17 cellular contexts compared by ENCODE assay signal in genomic region chr2:207394203-207394741, GRCh38.
DNase-seq lines count a peak whose midpoint lies in the region; ATAC-seq and TF ChIP-seq lines count a peak whose summit lies in the region.
"Had no signal": no experiment of that assay in that cellular context is flagged by ENCODE, and none has a peak within 500 bp of the region (broad histone marks: within the 10 kb centered on the region; RNA-seq: fewer than 3 reads in every experiment).

No MANE protein-coding gene starts in this region.

- no peak overlapping the region for H3K4me3 ChIP-seq in AG10803 (ENCODE audit: low read length)
- no peak overlapping the region for H3K4me3 ChIP-seq in IMR-90 (ENCODE audit: insufficient read depth, low read depth, low read length)
- H3K4me3 ChIP-seq in endodermal cell (ENCODE audit: low read length) = no peak overlapping the region
- H3K4me3 ChIP-seq in CD4-positive, alpha-beta memory T cell (ENCODE audit: low read length in 2 of 2) = no peak overlapping the region
- H3K4me3 ChIP-seq: BLaER1, hepatocyte, lower lobe of right lung had no signal

- ATAC-seq in IMR-90 (ENCODE audit: low read depth) = peak; percentile 43
- no peak for ATAC-seq in HG02870 (IDR thresholded peaks at IDR 0.05; ENCODE audit: unreplicated experiment)
- ATAC-seq: lower lobe of right lung had no signal

- peak; percentile 84; the same call in 1 of the 2 replicates for TF ChIP-seq POLR2A in IMR-90 (IDR thresholded peaks at IDR 0.05; ENCODE audit: low read depth, low read length)

- peaks cover 10% of the 10 kb centered on the region for H3K4me1 ChIP-seq in IMR-90 (ENCODE audit: control insufficient read depth, insufficient read depth, low read length)
- H3K4me1 ChIP-seq in endodermal cell (ENCODE audit: control insufficient read depth, insufficient read depth, low read length) = no peaks in the 10 kb centered on the region
- no peaks in the 10 kb centered on the region for H3K4me1 ChIP-seq in CD4-positive, alpha-beta memory T cell (ENCODE audit: insufficient read depth, low read length)
- H3K4me1 ChIP-seq: BLaER1, lower lobe of right lung had no signal

- H3K9ac ChIP-seq in IMR-90 (ENCODE audit: low read depth, low read length) (peak overlapping the region; percentile 78), endodermal cell (ENCODE audit: extremely low read depth, low read length, poor library complexity, severe bottlenecking) (no peak overlapping the region)
- H3K9ac ChIP-seq: BLaER1, parathyroid adenoma had no signal

- H4K20me1 ChIP-seq in IMR-90 (ENCODE audit: insufficient read depth, low read length) = no peaks in the 10 kb centered on the region
- H4K20me1 ChIP-seq: BLaER1 had no signal

- peaks cover 6% of the 10 kb centered on the region for H3K9me1 ChIP-seq in IMR-90 (ENCODE audit: insufficient read depth, low read length)

- in situ Hi-C loops in IMR-90 (cut with MboI; ENCODE audit: low sequenced_read_pairs) = no loop called here

- H3K36me3 Mint-ChIP-seq in brain = no peaks in the 10 kb centered on the region
- H3K36me3 Mint-ChIP-seq in mesothelial cell of epicardium = no peaks in the 10 kb centered on the region
- no peaks in the 10 kb centered on the region for H3K36me3 Mint-ChIP-seq in endodermal cell (ENCODE audit: low read depth)
- no peaks in the 10 kb centered on the region for H3K36me3 Mint-ChIP-seq in CD4-positive, alpha-beta memory T cell

- H2BK20ac ChIP-seq in IMR-90 (ENCODE audit: low read depth, low read length) = peak overlapping the region; percentile 100

- peak overlapping the region in 3 of 5 experiments; percentile 4 to 19 (median 13) for H3K27ac Mint-ChIP-seq in brain
- peak overlapping the region; percentile 41 for H3K27ac Mint-ChIP-seq in mesothelial cell of epicardium
- H3K27ac Mint-ChIP-seq in endodermal cell = no peak overlapping the region
- peak overlapping the region in 1 of 7 donors; percentile 58 for H3K27ac Mint-ChIP-seq in CD4-positive, alpha-beta memory T cell

- CTCF ChIA-PET in IMR-90 (lab: Yijun Ruan, JAX) = no interaction called here
- CTCF ChIA-PET in CD4-positive, alpha-beta memory T cell (lab: Charles Lee; ENCODE audit: partially characterized antibody) = no interaction called here

- no peaks in the 10 kb centered on the region for H3K27me3 ChIP-seq in IMR-90 (ENCODE audit: control insufficient read depth, insufficient read depth, low read length)
- no peaks in the 10 kb centered on the region for H3K27me3 ChIP-seq in endodermal cell (ENCODE audit: control insufficient read depth, insufficient read depth, low read length, poor library complexity, severe bottlenecking)
- H3K27me3 ChIP-seq in CD4-positive, alpha-beta memory T cell (ENCODE audit: insufficient read depth, low read length) = no peaks in the 10 kb centered on the region
- H3K27me3 ChIP-seq: BLaER1, hepatocyte had no signal

- DNase-seq in AG10803 (ENCODE audit: low read depth) = peak; percentile 46
- peak; percentile 66 for DNase-seq in IMR-90
- no peak for DNase-seq in mesothelial cell of epicardium (ENCODE audit: low spot score in 2 of 2, unreplicated experiment in 2 of 2)
- DNase-seq in endodermal cell = no peak
- DNase-seq in GM10266 (ENCODE audit: extremely low spot score) = no peak
- no peak for DNase-seq in CD4-positive, alpha-beta memory T cell
- DNase-seq: activated T-cell treated with anti-CD3 and anti-CD28 coated beads, Interleukin-2, amount 50 U/mL, for 4 hours; anterior cingulate cortex; GF-D8; lower lobe of right lung; NCI-H510A treated with DMSO at 0.1 percent for 48 hours; SHP77 had no signal

- H2AFZ ChIP-seq in IMR-90 (replicated peaks; ENCODE audit: low read length, poor library complexity) = peak overlapping the region; percentile 87
- H2AFZ ChIP-seq: hepatocyte, parathyroid adenoma had no signal

- H3K79me1 ChIP-seq in IMR-90 (ENCODE audit: low read depth in 1 of 2, low read length in 2 of 2) = no peaks in the 10 kb centered on the region

- POLR2A ChIA-PET in IMR-90 (lab: Charles Lee; ENCODE audit: unreplicated experiment) = no interaction called here
- POLR2A ChIA-PET in CD4-positive, alpha-beta memory T cell (lab: Charles Lee; ENCODE audit: partially characterized antibody) = no interaction called here

- H2BK15ac ChIP-seq in IMR-90 (ENCODE audit: low read depth, low read length) = peak overlapping the region; percentile 91

- H3K23ac ChIP-seq in IMR-90 (ENCODE audit: low read depth, low read length) = peak overlapping the region; percentile 100

- H3K9me3 ChIP-seq in IMR-90 (ENCODE audit: control insufficient read depth, insufficient read depth, low read length) (peaks cover 3% of the 10 kb centered on the region; the same call in 1 of the 2 replicates), endodermal cell (ENCODE audit: control insufficient read depth, low read length) (no peaks in the 10 kb centered on the region)
- no peaks in the 10 kb centered on the region for H3K9me3 ChIP-seq in CD4-positive, alpha-beta memory T cell (ENCODE audit: control insufficient read depth in 1 of 2, low read length in 2 of 2)
- H3K9me3 ChIP-seq: BLaER1, lower lobe of right lung had no signal

- 0% methylated on average over 1 of the region's 3 CpGs; no CpG with 5 or more reads in 1 of the 2 experiments for WGBS in IMR-90 (ENCODE audit: extremely low coverage in 2 of 2, insufficient read length in 1 of 2), 2 experiments
- 84 to 100% methylated on average over 1 to 3 of the region's 3 CpGs for WGBS in endodermal cell (ENCODE audit: insufficient coverage in 1 of 2, insufficient read length in 1 of 2), 2 experiments

- peak overlapping the region; percentile 8; the same call in 1 of the 2 replicates for H3K4me2 ChIP-seq in IMR-90 (ENCODE audit: low read depth, low read length)
- H3K4me2 ChIP-seq: BLaER1, hepatocyte had no signal

- H2BK5ac ChIP-seq in IMR-90 (ENCODE audit: low read depth, low read length, poor library complexity, severe bottlenecking) = peak overlapping the region; percentile 100

- peak overlapping the region; percentile 99 for H2AK5ac ChIP-seq in IMR-90 (ENCODE audit: low read depth, low read length)

- peak overlapping the region; percentile 94 for H3K18ac ChIP-seq in IMR-90 (ENCODE audit: low read depth, low read length)

- H3K36me3 ChIP-seq in IMR-90 (ENCODE audit: control insufficient read depth, insufficient read depth, low read length) (no peaks in the 10 kb centered on the region), endodermal cell (ENCODE audit: control insufficient read depth, insufficient read depth, low read length) (no peaks in the 10 kb centered on the region)
- no peaks in the 10 kb centered on the region for H3K36me3 ChIP-seq in CD4-positive, alpha-beta memory T cell (ENCODE audit: insufficient read depth, low read length)
- H3K36me3 ChIP-seq: BLaER1, lower lobe of right lung had no signal

- peak overlapping the region; percentile 96 for H4K5ac ChIP-seq in IMR-90 (ENCODE audit: low read depth, low read length)

- dilution Hi-C loops in IMR-90 (cut with HindIII; ENCODE audit: low sequenced_read_pairs, unreplicated experiment) = no loop called here

- H2AK9ac ChIP-seq in IMR-90 (replicated peaks; ENCODE audit: low read depth, low read length, poor library complexity) = peak overlapping the region; percentile 97

- no peak for TF ChIP-seq CTCF in AG10803 (conservative IDR thresholded peaks at IDR 0.05; ENCODE audit: low read length)
- no peak for TF ChIP-seq CTCF in IMR-90 (conservative IDR thresholded peaks at IDR 0.05; ENCODE audit: low read depth, low read length)
- TF ChIP-seq CTCF in brain (conservative IDR thresholded peaks at IDR 0.05) = no peak
- no peak for TF ChIP-seq CTCF in mesothelial cell of epicardium (IDR thresholded peaks at IDR 0.05; ENCODE audit: unreplicated experiment)
- no peak for TF ChIP-seq CTCF in endodermal cell (conservative IDR thresholded peaks at IDR 0.05)
- TF ChIP-seq CTCF in GM10266 (IDR thresholded peaks at IDR 0.05; ENCODE audit: control insufficient read depth, insufficient read depth, low read depth, missing control alignments) = no peak

- H2BK120ac ChIP-seq in IMR-90 (ENCODE audit: low read depth, low read length) = peak overlapping the region; percentile 99

- intact Hi-C loops in IMR-90 (cut with micrococcal nuclease) = loop anchor here (2.0 kb wide), 3 partner anchors 59 to 227 kb away; no protein-coding TSS in a partner anchor
- intact Hi-C loops in CD4-positive, alpha-beta memory T cell (cut with micrococcal nuclease) = no loop called here

- H3K9me3 Mint-ChIP-seq in brain = peaks cover 4 to 8% (median 7%) of the 10 kb centered on the region in 5 experiments
- peaks cover 8% of the 10 kb centered on the region for H3K9me3 Mint-ChIP-seq in mesothelial cell of epicardium
- H3K9me3 Mint-ChIP-seq in endodermal cell = peaks cover 8% of the 10 kb centered on the region
- peaks cover 0 to 5% (median 0%) of the 10 kb centered on the region in 8 donors for H3K9me3 Mint-ChIP-seq in CD4-positive, alpha-beta memory T cell

- peak overlapping the region; percentile 95 to 97 for H4K8ac ChIP-seq in IMR-90 (ENCODE audit: low read depth in 2 of 2, low read length in 2 of 2)

- H3K27me3 Mint-ChIP-seq in brain (no peaks in the 10 kb centered on the region), mesothelial cell of epicardium (ENCODE audit: low read depth) (no peaks in the 10 kb centered on the region), endodermal cell (ENCODE audit: insufficient read depth) (no peaks in the 10 kb centered on the region)
- peaks cover 2 to 3% of the 10 kb centered on the region in 2 donors for H3K27me3 Mint-ChIP-seq in CD4-positive, alpha-beta memory T cell

- H3K27ac ChIP-seq in IMR-90 (ENCODE audit: insufficient read depth, low read length) (peak overlapping the region; percentile 98), endodermal cell (ENCODE audit: low read depth, low read length) (no peak overlapping the region)
- H3K27ac ChIP-seq in CD4-positive, alpha-beta memory T cell (ENCODE audit: low read depth, low read length) = no peak overlapping the region
- H3K27ac ChIP-seq: BLaER1, hepatocyte, lower lobe of right lung, parathyroid adenoma had no signal

- H4K91ac ChIP-seq in IMR-90 (ENCODE audit: insufficient read depth, low read depth, low read length) = peak overlapping the region; percentile 99

- peak overlapping the region; percentile 92 for H3K56ac ChIP-seq in IMR-90 (ENCODE audit: extremely low read depth, insufficient read depth, low read length)

- peak overlapping the region; percentile 99 for H3K14ac ChIP-seq in IMR-90 (replicated peaks; ENCODE audit: low read depth, low read length)

- TF ChIP-seq RAD21 in IMR-90 (IDR thresholded peaks at IDR 0.05; ENCODE audit: low read length) = no peak

- H3K4me3 Mint-ChIP-seq in brain (no peak overlapping the region), mesothelial cell of epicardium (no peak overlapping the region), endodermal cell (no peak overlapping the region)
- no peak overlapping the region for H3K4me3 Mint-ChIP-seq in CD4-positive, alpha-beta memory T cell
- H3K4me3 Mint-ChIP-seq: activated T-cell treated with anti-CD3 and anti-CD28 coated beads, Interleukin-2, amount 50 U/mL, for 4 hours had no signal

- peak overlapping the region; percentile 100 for H3K4ac ChIP-seq in IMR-90 (ENCODE audit: low read depth, low read length)

- H3K4me1 Mint-ChIP-seq in brain = peaks cover 33% of the 10 kb centered on the region
- H3K4me1 Mint-ChIP-seq in mesothelial cell of epicardium = peaks cover 16% of the 10 kb centered on the region
- H3K4me1 Mint-ChIP-seq in endodermal cell = peaks cover 12% of the 10 kb centered on the region
- no peaks in the 10 kb centered on the region for H3K4me1 Mint-ChIP-seq in CD4-positive, alpha-beta memory T cell

- BruUV-seq in IMR-90 (replicated peaks; lab: Mats Ljungman, UMichigan) = TSS peak; percentile 98

Comparison
In these comparisons a context has a peak if more than half of its experiments do, and no peak if none do; other contexts are left out.
1. DNase-seq: peak in AG10803 (single experiment) and IMR-90 (single experiment); none in mesothelial cell of epicardium (0 of 2), endodermal cell (single experiment), GM10266 (single experiment) and CD4-positive, alpha-beta memory T cell (0 of 5).